ENCODE assay signal across 17 cellular contexts in the genomic region with DNA sequence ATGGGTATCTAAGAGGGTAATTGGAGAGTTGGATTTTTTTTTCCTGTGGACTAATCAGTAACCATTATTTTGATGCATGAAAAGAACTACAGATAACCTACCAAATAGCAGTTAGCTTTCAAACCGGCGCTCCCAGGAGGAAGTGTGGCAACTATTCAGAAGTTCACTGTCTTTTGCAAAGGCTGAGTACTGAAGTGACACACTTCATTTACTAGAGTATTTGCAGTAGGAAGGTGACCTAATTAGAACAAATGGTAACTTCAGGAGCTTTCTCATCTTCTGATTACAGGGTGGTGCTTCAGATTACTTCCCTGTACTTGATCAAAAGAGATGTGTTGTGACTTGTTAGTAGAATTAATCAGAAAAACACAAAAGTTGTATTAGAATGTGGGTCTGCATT.
DNase-seq lines count a peak whose midpoint lies in the region; ATAC-seq and TF ChIP-seq lines count a peak whose summit lies in the region.
"Had no signal": no experiment of that assay in that cellular context is flagged by ENCODE, and none has a peak within 500 bp of the region (broad histone marks: within the 10 kb centered on the region; RNA-seq: fewer than 3 reads in every experiment).

No MANE protein-coding gene starts in this region.

- peak overlapping the region in 9 of 11 experiments; percentile 11 to 63 (median 58); a peak in 15 of 22 replicates for H3K27ac ChIP-seq in BLaER1 treated with 17β-estradiol and CSF1 and Interleukin-3, amounts not matched to agents 10 nM and 100 nM
- 0 out of 2 replicates have a peak overlapping the region, but pooled peaks have one; percentile 2 for H3K27ac ChIP-seq in SK-N-MC
- H3K27ac ChIP-seq in trophoblast cell (ENCODE audit: low read depth, low read length) = no peak overlapping the region
- no peak overlapping the region for H3K27ac ChIP-seq in osteoblast (ENCODE audit: low read depth, low read length)
- H3K27ac ChIP-seq: left ventricle myocardium inferior, psoas muscle, stomach, uterus had no signal

- H4K91ac ChIP-seq in trophoblast cell (ENCODE audit: low read depth, low read length) = no peak overlapping the region

- TF ChIP-seq CTCF in osteoblast (IDR thresholded peaks at IDR 0.05; ENCODE audit: extremely low read depth, low read depth, low read length) = no peak

- no peak overlapping the region for H3K4ac ChIP-seq in trophoblast cell (ENCODE audit: low read depth, low read length)

- no CpG with 5 or more reads among the region's 2 CpGs for WGBS in trophoblast cell (ENCODE audit: extremely low coverage, insufficient coverage, insufficient read length)

- no peaks in the 10 kb centered on the region for H3K79me2 ChIP-seq in trophoblast cell (ENCODE audit: control insufficient read depth, insufficient read depth, low read length, poor library complexity)
- no peaks in the 10 kb centered on the region for H3K79me2 ChIP-seq in osteoblast (ENCODE audit: insufficient read depth, low read length)

- H3K14ac ChIP-seq in trophoblast cell (ENCODE audit: low read length) = no peak overlapping the region

- H4K12ac ChIP-seq in trophoblast cell (ENCODE audit: low read depth, low read length) = no peak overlapping the region

- no peak overlapping the region for H3K4me3 ChIP-seq in BLaER1 treated with 17β-estradiol and CSF1 and Interleukin-3, amounts not matched to agents 10 nM and 100 nM
- H3K4me3 ChIP-seq in SK-N-MC (no peak overlapping the region), trophoblast cell (ENCODE audit: low read depth, low read length) (no peak overlapping the region), osteoblast (ENCODE audit: insufficient read depth, low read length) (no peak overlapping the region)
- H3K4me3 ChIP-seq: left ventricle myocardium inferior, psoas muscle, stomach, uterus had no signal

- no peaks in the 10 kb centered on the region for H3K79me1 ChIP-seq in trophoblast cell (ENCODE audit: low read length)

- peak overlapping the region in 7 of 11 experiments; percentile 15 to 39 (median 18); a peak in 6 of 22 replicates for H3K9ac ChIP-seq in BLaER1 treated with 17β-estradiol and CSF1 and Interleukin-3, amounts not matched to agents 10 nM and 100 nM
- no peak overlapping the region for H3K9ac ChIP-seq in SK-N-MC (ENCODE audit: insufficient read length)
- H3K9ac ChIP-seq in trophoblast cell (ENCODE audit: low read length) = no peak overlapping the region

- H2AFZ ChIP-seq in trophoblast cell (ENCODE audit: insufficient read depth, low read length, poor library complexity) (no peak overlapping the region), osteoblast (ENCODE audit: low read length) (no peak overlapping the region)

- no peak overlapping the region for H3K23ac ChIP-seq in trophoblast cell (ENCODE audit: low read length)

- no peaks in the 10 kb centered on the region for H3K27me3 ChIP-seq in BLaER1 treated with 17β-estradiol and CSF1 and Interleukin-3, amounts not matched to agents 10 nM and 100 nM
- no peaks in the 10 kb centered on the region for H3K27me3 ChIP-seq in trophoblast cell (ENCODE audit: insufficient read depth, low read length)
- H3K27me3 ChIP-seq in osteoblast (ENCODE audit: insufficient read depth, low read length) = no peaks in the 10 kb centered on the region
- H3K27me3 ChIP-seq: stomach, uterus had no signal

- no peak overlapping the region for H3K18ac ChIP-seq in trophoblast cell (ENCODE audit: low read length)

- H4K8ac ChIP-seq in trophoblast cell (ENCODE audit: low read depth, low read length) = no peak overlapping the region

- H2AK5ac ChIP-seq in trophoblast cell (ENCODE audit: low read length) = no peak overlapping the region

- no peak overlapping the region for H2BK12ac ChIP-seq in trophoblast cell (ENCODE audit: low read length)

- H4K20me1 ChIP-seq in BLaER1 treated with 17β-estradiol and CSF1 and Interleukin-3, amounts not matched to agents 10 nM and 100 nM = peaks cover 0 to 31% (median 14%) of the 10 kb centered on the region in 11 experiments; a peak in 10 of 22 replicates
- H4K20me1 ChIP-seq in osteoblast (ENCODE audit: insufficient read depth, low read length) = no peaks in the 10 kb centered on the region

- DNase-seq in KBM-7 (peak; percentile 13), SK-N-MC (ENCODE audit: low read depth, low spot score) (no peak), left colon (no peak), NCI-H128 (lab: John Stamatoyannopoulos, UW; ENCODE audit: unreplicated experiment) (no peak), trophoblast cell (no peak), OCI-M2 (lab: John Stamatoyannopoulos, UW; ENCODE audit: unreplicated experiment) (no peak), osteoblast (ENCODE audit: insufficient read length, low spot score, missing footprints) (no peak)
- DNase-seq: activated CD4-positive, alpha-beta T cell treated with anti-CD3 and anti-CD28 coated beads, Interleukin-2, amount 50 U/mL, for 48 hours; Calu3; left ventricle myocardium inferior; NCI-H1694 treated with DMSO at 0.1 percent for 48 hours; NCI-H82; psoas muscle; stomach; uterus had no signal

- peaks cover 27 to 51% (median 42%) of the 10 kb centered on the region in 10 experiments for H3K4me1 ChIP-seq in BLaER1 treated with 17β-estradiol and CSF1 and Interleukin-3, amounts not matched to agents 10 nM and 100 nM
- H3K4me1 ChIP-seq in trophoblast cell (ENCODE audit: control insufficient read depth in 1 of 2, insufficient read depth in 2 of 2, low read length in 2 of 2) (peaks cover 0 to 3% of the 10 kb centered on the region in 2 experiments), osteoblast (ENCODE audit: insufficient read depth, low read length) (no peaks in the 10 kb centered on the region)
- H3K4me1 ChIP-seq: psoas muscle, uterus had no signal

- in situ Hi-C loops in KBM-7 (cut with MboI; ENCODE audit: low pct_unique_long_range_greater_than_20kb, low sequenced_read_pairs) = no loop called here

- H2BK120ac ChIP-seq in trophoblast cell (ENCODE audit: insufficient read depth, low read length, poor library complexity) = no peak overlapping the region

- peak; percentile 56 for ATAC-seq in left colon
- ATAC-seq: psoas muscle, Right ventricle myocardium inferior had no signal

- H3K9me3 ChIP-seq in BLaER1 treated with 17β-estradiol and CSF1 and Interleukin-3, amounts not matched to agents 10 nM and 100 nM (replicated peaks in 1 of 11) = peaks cover 0 to 38% (median 31%) of the 10 kb centered on the region in 11 experiments; a peak in 19 of 22 replicates
- H3K9me3 ChIP-seq in SK-N-MC (ENCODE audit: low read depth, low read length) (no peaks in the 10 kb centered on the region), trophoblast cell (ENCODE audit: insufficient read depth, low read depth, low read length) (no peaks in the 10 kb centered on the region), osteoblast (ENCODE audit: low read depth, low read length) (no peaks in the 10 kb centered on the region)
- H3K9me3 ChIP-seq: left ventricle myocardium inferior, psoas muscle, stomach, uterus had no signal

- intact Hi-C loops in left colon (cut with DNase I, micrococcal nuclease) = no loop called here

- H2BK5ac ChIP-seq in trophoblast cell (ENCODE audit: low read depth, low read length, poor library complexity) = no peak overlapping the region

- H3K36me3 ChIP-seq in BLaER1 treated with 17β-estradiol and CSF1 and Interleukin-3, amounts not matched to agents 10 nM and 100 nM = peaks cover 0 to 34% (median 16%) of the 10 kb centered on the region in 11 experiments; a peak in 15 of 22 replicates
- H3K36me3 ChIP-seq in SK-N-MC (ENCODE audit: insufficient read depth, low read length) (no peaks in the 10 kb centered on the region), trophoblast cell (ENCODE audit: control insufficient read depth in 1 of 2, insufficient read depth in 2 of 2, low read length in 2 of 2) (no peaks in the 10 kb centered on the region), osteoblast (ENCODE audit: insufficient read depth, low read length) (no peaks in the 10 kb centered on the region)
- H3K36me3 ChIP-seq: left ventricle myocardium inferior, stomach, uterus had no signal

- H3K4me2 ChIP-seq in BLaER1 treated with 17β-estradiol and CSF1 and Interleukin-3, amounts not matched to agents 10 nM and 100 nM = peak overlapping the region; percentile 58 to 76 (median 67)
- no peak overlapping the region for H3K4me2 ChIP-seq in trophoblast cell (ENCODE audit: low read length)
- H3K4me2 ChIP-seq in osteoblast (ENCODE audit: insufficient read depth, low read length) = no peak overlapping the region

Comparison
In these comparisons a context has a peak if more than half of its experiments do, and no peak if none do; other contexts are left out.
1. H3K27ac ChIP-seq: peak in BLaER1 treated with 17β-estradiol and CSF1 and Interleukin-3, amounts not matched to agents 10 nM and 100 nM (9 of 11) and SK-N-MC (single experiment); none in trophoblast cell (single experiment) and osteoblast (single experiment).
2. H3K4me2 ChIP-seq: peak in BLaER1 treated with 17β-estradiol and CSF1 and Interleukin-3, amounts not matched to agents 10 nM and 100 nM (11 of 11); none in trophoblast cell (single experiment) and osteoblast (single experiment).
3. H3K9ac ChIP-seq: peak in BLaER1 treated with 17β-estradiol and CSF1 and Interleukin-3, amounts not matched to agents 10 nM and 100 nM (7 of 11); none in SK-N-MC (single experiment) and trophoblast cell (single experiment).